ENCODE assay signal across 21 cellular contexts in genomic region chr9:114356792-114357191, GRCh38. TPM values are rescaled to one million over a fixed set of nuclear protein-coding genes. Genes with fewer than 3 reads are reported as not detected.
DNase-seq lines count a peak whose midpoint lies in the region; ATAC-seq and TF ChIP-seq lines count a peak whose summit lies in the region.
"Had no signal": no experiment of that assay in that cellular context is flagged by ENCODE, and none has a peak within 500 bp of the region (broad histone marks: within the 10 kb centered on the region; RNA-seq: fewer than 3 reads in every experiment).

No MANE protein-coding gene starts in this region.

- H3K4me1 Mint-ChIP-seq in activated T-cell treated with anti-CD3 and anti-CD28 coated beads, Interleukin-2, amount 50 U/mL, for 24 hours (ENCODE audit: low read depth): peaks cover 54% of the 10 kb centered on the region
- H3K4me1 Mint-ChIP-seq in T-helper 17 cell: peaks cover 32% of the 10 kb centered on the region
- no peaks in the 10 kb centered on the region for H3K4me1 Mint-ChIP-seq in endothelial cell (ENCODE audit: unreplicated experiment)
- H3K4me1 Mint-ChIP-seq in stimulated activated effector memory CD8-positive, alpha-beta T cell treated with anti-CD3 and anti-CD28 coated beads, Interleukin-12 subunit alpha, Interleukin-12 subunit beta, amount 100 ng/mL, for 72 hours: peaks cover 45% of the 10 kb centered on the region

- peak overlapping the region; percentile 91 for H3K27ac Mint-ChIP-seq in activated T-cell treated with anti-CD3 and anti-CD28 coated beads, Interleukin-2, amount 50 U/mL, for 24 hours
- peak overlapping the region; percentile 82 for H3K27ac Mint-ChIP-seq in T-helper 17 cell
- no peak overlapping the region for H3K27ac Mint-ChIP-seq in endothelial cell (ENCODE audit: unreplicated experiment)
- H3K27ac Mint-ChIP-seq in stimulated activated effector memory CD8-positive, alpha-beta T cell treated with anti-CD3 and anti-CD28 coated beads, Interleukin-12 subunit alpha, Interleukin-12 subunit beta, amount 100 ng/mL, for 72 hours: peak overlapping the region; percentile 97

- no peaks in the 10 kb centered on the region for H3K9me3 Mint-ChIP-seq in activated T-cell treated with anti-CD3 and anti-CD28 coated beads, Interleukin-2, amount 50 U/mL, for 24 hours
- no peaks in the 10 kb centered on the region for H3K9me3 Mint-ChIP-seq in endothelial cell (ENCODE audit: unreplicated experiment)
- H3K9me3 Mint-ChIP-seq in stimulated activated effector memory CD8-positive, alpha-beta T cell treated with anti-CD3 and anti-CD28 coated beads, Interleukin-12 subunit alpha, Interleukin-12 subunit beta, amount 100 ng/mL, for 72 hours: no peaks in the 10 kb centered on the region

- H3K9me3 ChIP-seq in T-helper 17 cell (ENCODE audit: control insufficient read depth, low read length, poor library complexity, severe bottlenecking): no peaks in the 10 kb centered on the region
- H3K9me3 ChIP-seq: esophagus squamous epithelium, vagina had no signal

- no peak for TF ChIP-seq CTCF in endothelial cell (IDR thresholded peaks at IDR 0.05; ENCODE audit: unreplicated experiment)

- DNase-seq in activated T-cell treated with anti-CD3 and anti-CD28 coated beads, Interleukin-2, amount 50 U/mL, for 24 hours: no peak
- no peak for DNase-seq in activated T-cell treated with anti-CD3 and anti-CD28 coated beads for 4 hours
- DNase-seq in T-helper 17 cell: no peak
- DNase-seq in endothelial cell (ENCODE audit: low spot score): no peak
- no peak for DNase-seq in stimulated activated effector memory CD8-positive, alpha-beta T cell treated with anti-CD3 and anti-CD28 coated beads, Interleukin-12 subunit alpha, Interleukin-12 subunit beta, amount 100 ng/mL, for 72 hours (ENCODE audit: low spot score in 2 of 2)
- DNase-seq: ACHN; activated gamma-delta T cell treated with Interleukin-2 at 50 U/mL for 16 hours; COR-L47; esophagus squamous epithelium; NCI-H1436; NCI-H774; stimulated activated naive CD4-positive, alpha-beta T cell had no signal

- no peaks in the 10 kb centered on the region for H3K27me3 Mint-ChIP-seq in activated T-cell treated with anti-CD3 and anti-CD28 coated beads, Interleukin-2, amount 50 U/mL, for 24 hours
- H3K27me3 Mint-ChIP-seq in T-helper 17 cell (no peaks in the 10 kb centered on the region), endothelial cell (ENCODE audit: unreplicated experiment) (peaks cover 8% of the 10 kb centered on the region)

- H3K36me3 Mint-ChIP-seq in activated T-cell treated with anti-CD3 and anti-CD28 coated beads, Interleukin-2, amount 50 U/mL, for 24 hours (ENCODE audit: low read depth): peaks cover 94% of the 10 kb centered on the region
- H3K36me3 Mint-ChIP-seq in T-helper 17 cell (ENCODE audit: low read depth): peaks cover 17% of the 10 kb centered on the region
- H3K36me3 Mint-ChIP-seq in endothelial cell (ENCODE audit: low read depth, unreplicated experiment): peaks cover 51% of the 10 kb centered on the region
- peaks cover 100% of the 10 kb centered on the region for H3K36me3 Mint-ChIP-seq in stimulated activated effector memory CD8-positive, alpha-beta T cell treated with anti-CD3 and anti-CD28 coated beads, Interleukin-12 subunit alpha, Interleukin-12 subunit beta, amount 100 ng/mL, for 72 hours

- ATAC-seq in T-helper 17 cell (no peak), GM21619 (IDR thresholded peaks at IDR 0.05; ENCODE audit: unreplicated experiment) (no peak), GM18907 (IDR thresholded peaks at IDR 0.05; ENCODE audit: unreplicated experiment) (no peak), esophagus mucosa (no peak)
- ATAC-seq in stimulated activated effector memory CD8-positive, alpha-beta T cell treated with anti-CD3 and anti-CD28 coated beads, Interleukin-12 subunit alpha, Interleukin-12 subunit beta, amount 100 ng/mL, for 72 hours: no peak

- H3K4me3 Mint-ChIP-seq in activated T-cell treated with anti-CD3 and anti-CD28 coated beads, Interleukin-2, amount 50 U/mL, for 24 hours: no peak overlapping the region
- H3K4me3 Mint-ChIP-seq in T-helper 17 cell: no peak overlapping the region
- peak overlapping the region; percentile 10 for H3K4me3 Mint-ChIP-seq in endothelial cell (ENCODE audit: unreplicated experiment)
- H3K4me3 Mint-ChIP-seq in stimulated activated effector memory CD8-positive, alpha-beta T cell treated with anti-CD3 and anti-CD28 coated beads, Interleukin-12 subunit alpha, Interleukin-12 subunit beta, amount 100 ng/mL, for 72 hours: no peak overlapping the region

RNA-seq across cellular contexts. Expression of gene ORM2, which starts 27.1 kb away (rescaled TPM):
- not detected for total RNA-seq in T-helper 17 cell
- total RNA-seq in endothelial cell (ENCODE audit: unreplicated experiment): not detected
- 0.36 TPM for total RNA-seq in esophagus mucosa
- total RNA-seq: bronchial epithelial cell, dermis microvascular lymphatic vessel endothelial cell, esophagus squamous epithelium, glomerular endothelial cell, pulmonary artery endothelial cell, SK-MEL-5, vagina had no signal

RNA-seq across cellular contexts. Expression of gene AKNA, which starts 31.0 kb away (rescaled TPM):
- total RNA-seq in T-helper 17 cell (100 to 1,000 TPM; 263 to 323 TPM), endothelial cell (ENCODE audit: unreplicated experiment) (79.1 TPM), esophagus mucosa (5.7 TPM)

RNA-seq across cellular contexts. Expression of gene ORM1, which starts 33.9 kb away (rescaled TPM):
- not detected for total RNA-seq in T-helper 17 cell
- total RNA-seq in endothelial cell (ENCODE audit: unreplicated experiment): not detected
- total RNA-seq in esophagus mucosa: 1.6 TPM
- total RNA-seq: bronchial epithelial cell, dermis microvascular lymphatic vessel endothelial cell, glomerular endothelial cell, pulmonary artery endothelial cell, SK-MEL-5, vagina had no signal

Comparison
In these comparisons a context has a peak if more than half of its experiments do, and no peak if none do; other contexts are left out.
1. RNA of gene AKNA, which starts 31.0 kb away (total RNA-seq): 263 to 323 TPM in T-helper 17 cell and 79.1 TPM in endothelial cell (single experiment); 5.7 TPM in esophagus mucosa (single experiment); every median in the first group is over 10 times any median in the second.